In the genomic region with DNA sequence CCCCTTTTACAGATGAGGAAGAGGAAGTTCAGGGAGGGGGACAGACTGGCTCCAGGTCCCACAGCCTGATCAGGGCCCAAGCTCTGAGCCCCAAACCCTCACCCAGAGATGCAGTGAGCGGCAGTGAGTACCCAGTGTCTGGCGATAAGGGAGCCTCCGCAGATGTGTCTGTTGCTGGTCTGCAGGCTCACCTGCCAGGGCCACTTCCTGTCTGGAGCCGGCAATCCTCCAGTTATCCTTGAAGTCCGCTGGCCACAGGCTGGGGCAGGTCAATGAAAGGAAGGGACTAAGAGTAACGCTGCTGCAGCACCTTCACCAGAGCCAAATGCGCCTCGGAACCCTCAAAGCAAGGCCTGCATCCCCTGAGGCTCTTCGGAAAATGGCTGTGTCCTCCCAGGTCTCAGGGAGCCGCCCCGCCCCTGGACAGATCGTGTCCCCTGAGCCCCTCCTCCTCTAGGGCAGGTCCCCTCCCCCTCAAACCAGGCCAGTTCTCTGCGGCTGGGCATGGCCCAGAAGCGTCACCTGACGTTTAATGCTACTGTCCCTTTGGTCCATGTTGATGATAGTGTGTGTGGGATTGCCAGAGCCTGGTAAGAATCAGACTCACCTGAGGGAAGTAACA, we compare ENCODE assay signal across 9 cellular contexts. TPM values are rescaled to one million over a fixed set of nuclear protein-coding genes. Genes with fewer than 3 reads are reported as not detected.
DNase-seq lines count a peak whose midpoint lies in the region; ATAC-seq, FAIRE-seq and TF ChIP-seq lines count a peak whose summit lies in the region.
"Had no signal": no experiment of that assay in that cellular context is flagged by ENCODE, and none has a peak within 500 bp of the region (broad histone marks: within the 10 kb centered on the region; RNA-seq: fewer than 3 reads in every experiment).

No MANE protein-coding gene starts in this region.

- CTCF ChIA-PET in A549 (lab: Yijun Ruan, JAX): no interaction called here
- CTCF ChIA-PET in IMR-90 (lab: Yijun Ruan, JAX): no interaction called here

- no peak overlapping the region; a peak in 1 of 6 replicates for H3K27ac ChIP-seq in A549
- H3K27ac ChIP-seq in IMR-90 (ENCODE audit: insufficient read depth, low read length): no peak overlapping the region
- H3K27ac ChIP-seq in esophagus squamous epithelium: no peak overlapping the region
- H3K27ac ChIP-seq in WERI-Rb-1: no peak overlapping the region

- ATAC-seq in A549: peak; percentile 32 to 48; a peak in 4 of 6 replicates
- no peak for ATAC-seq in IMR-90 (ENCODE audit: low read depth)
- no peak for ATAC-seq in natural killer cell treated with Interleukin-12 subunit alpha and Interleukin-12 subunit beta and Interleukin-15 and Interleukin-18, amount 100 ng/mL, for 72 hours
- no peak for ATAC-seq in GM21381 (IDR thresholded peaks at IDR 0.05; ENCODE audit: unreplicated experiment)
- ATAC-seq in HG02884 (IDR thresholded peaks at IDR 0.05; ENCODE audit: unreplicated experiment): no peak

- no peak for TF ChIP-seq RAD21 in A549 (conservative IDR thresholded peaks at IDR 0.05 in 1 of 2, IDR thresholded peaks at IDR 0.05 in 1 of 2)
- no peak for TF ChIP-seq RAD21 in IMR-90 (IDR thresholded peaks at IDR 0.05; ENCODE audit: low read length)

- no peak overlapping the region for H3K18ac ChIP-seq in IMR-90 (ENCODE audit: low read depth, low read length)

- no peaks in the 10 kb centered on the region for H3K36me3 Mint-ChIP-seq in natural killer cell treated with Interleukin-12 subunit alpha and Interleukin-12 subunit beta and Interleukin-15 and Interleukin-18, amount 100 ng/mL, for 72 hours

- H3K9me3 ChIP-seq in A549 (no peaks in the 10 kb centered on the region), IMR-90 (ENCODE audit: control insufficient read depth, insufficient read depth, low read length) (no peaks in the 10 kb centered on the region), esophagus squamous epithelium (no peaks in the 10 kb centered on the region), WERI-Rb-1 (ENCODE audit: severe bottlenecking) (no peaks in the 10 kb centered on the region)

- H2BK15ac ChIP-seq in IMR-90 (ENCODE audit: low read depth, low read length): no peak overlapping the region

- H3K27ac Mint-ChIP-seq in natural killer cell treated with Interleukin-12 subunit alpha and Interleukin-12 subunit beta and Interleukin-15 and Interleukin-18, amount 100 ng/mL, for 72 hours: no peak overlapping the region

- H4K20me1 ChIP-seq in IMR-90 (ENCODE audit: insufficient read depth, low read length): no peaks in the 10 kb centered on the region; the same call in 1 of the 2 replicates

- no peaks in the 10 kb centered on the region for H3K9me3 Mint-ChIP-seq in natural killer cell treated with Interleukin-12 subunit alpha and Interleukin-12 subunit beta and Interleukin-15 and Interleukin-18, amount 100 ng/mL, for 72 hours

- H2AK9ac ChIP-seq in IMR-90 (replicated peaks; ENCODE audit: low read depth, low read length, poor library complexity): no peak overlapping the region

- H2BK120ac ChIP-seq in IMR-90 (ENCODE audit: low read depth, low read length): no peak overlapping the region

- H3K4me3 Mint-ChIP-seq in natural killer cell treated with Interleukin-12 subunit alpha and Interleukin-12 subunit beta and Interleukin-15 and Interleukin-18, amount 100 ng/mL, for 72 hours: peak overlapping the region; percentile 38

- no peak overlapping the region for H3K4ac ChIP-seq in IMR-90 (ENCODE audit: low read depth, low read length)

- H3K9me1 ChIP-seq in IMR-90 (ENCODE audit: insufficient read depth, low read length): no peaks in the 10 kb centered on the region

- H2BK5ac ChIP-seq in IMR-90 (ENCODE audit: low read depth, low read length, poor library complexity, severe bottlenecking): no peak overlapping the region

- FAIRE-seq in A549 (lab: Jason Lieb, UNC): no peak

- H3K36me3 ChIP-seq in IMR-90 (ENCODE audit: control insufficient read depth, insufficient read depth, low read length) (no peaks in the 10 kb centered on the region), esophagus squamous epithelium (no peaks in the 10 kb centered on the region), WERI-Rb-1 (no peaks in the 10 kb centered on the region)

- no peak overlapping the region for H3K23ac ChIP-seq in IMR-90 (ENCODE audit: low read depth, low read length)

- no peak for TF ChIP-seq EP300 in A549 (IDR thresholded peaks at IDR 0.05)

- intact Hi-C loops in IMR-90 (cut with micrococcal nuclease): no loop called here
- intact Hi-C loops in esophagus squamous epithelium (cut with DNase I): no loop called here

- H2BK20ac ChIP-seq in IMR-90 (ENCODE audit: low read depth, low read length): no peak overlapping the region

- H3K79me1 ChIP-seq in IMR-90 (ENCODE audit: low read depth in 1 of 2, low read length in 2 of 2): no peaks in the 10 kb centered on the region

- H4K8ac ChIP-seq in IMR-90 (ENCODE audit: low read depth in 2 of 2, low read length in 2 of 2): no peak overlapping the region

- peak overlapping the region; percentile 73 for H2AFZ ChIP-seq in IMR-90 (replicated peaks; ENCODE audit: low read length, poor library complexity)

- no peaks in the 10 kb centered on the region for H3K4me1 ChIP-seq in A549
- H3K4me1 ChIP-seq in IMR-90 (ENCODE audit: control insufficient read depth, insufficient read depth, low read length): no peaks in the 10 kb centered on the region; the same call in 1 of the 2 replicates
- H3K4me1 ChIP-seq in esophagus squamous epithelium: peaks cover 9 to 19% (median 11%) of the 10 kb centered on the region in 3 donors

- H3K27me3 Mint-ChIP-seq in natural killer cell treated with Interleukin-12 subunit alpha and Interleukin-12 subunit beta and Interleukin-15 and Interleukin-18, amount 100 ng/mL, for 72 hours: peaks cover 0 to 13% of the 10 kb centered on the region in 2 donors

- DNase-seq in A549 (ENCODE audit: low read depth in 1 of 2, low spot score in 1 of 2) (no peak), IMR-90 (no peak), esophagus squamous epithelium (lab: John Stamatoyannopoulos, UW) (no peak), WERI-Rb-1 (no peak)
- DNase-seq in natural killer cell treated with Interleukin-12 subunit alpha and Interleukin-12 subunit beta and Interleukin-15 and Interleukin-18, amount 100 ng/mL, for 72 hours (ENCODE audit: low spot score): no peak
- DNase-seq in activated CD8-positive, alpha-beta memory T cell treated with anti-CD3 and anti-CD28 coated beads for 24 hours: no peak

- H3K4me1 Mint-ChIP-seq in natural killer cell treated with Interleukin-12 subunit alpha and Interleukin-12 subunit beta and Interleukin-15 and Interleukin-18, amount 100 ng/mL, for 72 hours (ENCODE audit: low read depth in 2 of 2): peaks cover 15 to 18% of the 10 kb centered on the region in 2 donors

- no peak overlapping the region for H3K56ac ChIP-seq in IMR-90 (ENCODE audit: extremely low read depth, insufficient read depth, low read length)

- POLR2A ChIA-PET in A549 (lab: Yijun Ruan, JAX) (no interaction called here), IMR-90 (lab: Charles Lee; ENCODE audit: unreplicated experiment) (no interaction called here)

- H2AK5ac ChIP-seq in IMR-90 (ENCODE audit: low read depth, low read length): no peak overlapping the region

- BruUV-seq in IMR-90 (replicated peaks; lab: Mats Ljungman, UMichigan): no TSS peak

- H3K4me3 ChIP-seq in A549 (peak overlapping the region; percentile 28; the same call in 1 of the 3 replicates), IMR-90 (ENCODE audit: insufficient read depth, low read depth, low read length) (no peak overlapping the region), esophagus squamous epithelium (peak overlapping the region; percentile 21 to 62 (median 44)), WERI-Rb-1 (ENCODE audit: low read depth, low read length) (no peak overlapping the region)

- TF ChIP-seq CTCF in A549 (IDR thresholded peaks at IDR 0.05) (no peak), IMR-90 (conservative IDR thresholded peaks at IDR 0.05; ENCODE audit: low read depth, low read length) (no peak), esophagus squamous epithelium (IDR thresholded peaks at IDR 0.05) (no peak), WERI-Rb-1 (IDR thresholded peaks at IDR 0.05; ENCODE audit: low read depth, low read length) (no peak)

- no peak overlapping the region for H3K14ac ChIP-seq in IMR-90 (replicated peaks; ENCODE audit: low read depth, low read length)

- no peak overlapping the region for H3K9ac ChIP-seq in IMR-90 (ENCODE audit: low read depth, low read length)

- no peak overlapping the region for H4K91ac ChIP-seq in IMR-90 (ENCODE audit: insufficient read depth, low read depth, low read length)

- TF ChIP-seq POLR2A in A549 (IDR thresholded peaks at IDR 0.05; ENCODE audit: low read length) (no peak), IMR-90 (IDR thresholded peaks at IDR 0.05; ENCODE audit: low read depth, low read length) (no peak), esophagus squamous epithelium (IDR thresholded peaks at IDR 0.05) (no peak)

- in situ Hi-C loops in IMR-90 (cut with MboI; ENCODE audit: low sequenced_read_pairs): loop anchor here (5.0 kb wide), 1 partner anchor 59 kb away; no protein-coding TSS in a partner anchor

- 94% methylated on average over 3 of the region's 15 CpGs for WGBS in A549 (ENCODE audit: missing lambda C conversion rate)
- WGBS in IMR-90 (ENCODE audit: extremely low coverage in 2 of 2, insufficient read length in 1 of 2), 2 experiments: 72% methylated on average over 4 of the region's 15 CpGs; no CpG with 5 or more reads in 1 of the 2 experiments
- 46 to 67% methylated on average over 2 to 7 of the region's 15 CpGs for WGBS in esophagus squamous epithelium, 2 donors

- H3K27me3 ChIP-seq in IMR-90 (ENCODE audit: control insufficient read depth, insufficient read depth, low read length) (peaks cover 28% of the 10 kb centered on the region), esophagus squamous epithelium (peaks cover 0 to 21% (median 0%) of the 10 kb centered on the region in 4 donors), WERI-Rb-1 (ENCODE audit: insufficient read depth, low read depth, severe bottlenecking) (peaks cover 4% of the 10 kb centered on the region)

- H3K4me2 ChIP-seq in A549 (peak overlapping the region; percentile 73), IMR-90 (ENCODE audit: low read depth, low read length) (no peak overlapping the region)

- dilution Hi-C loops in IMR-90 (cut with HindIII; ENCODE audit: low sequenced_read_pairs, unreplicated experiment): no loop called here

- H4K5ac ChIP-seq in IMR-90 (ENCODE audit: low read depth, low read length): no peak overlapping the region

TF ChIP-seq in A549, 52 proteins besides CTCF, POLR2A, EP300 and RAD21 (continues in another document):
- TF ChIP-seq SREBF2 (IDR thresholded peaks at IDR 0.05): no peak

RNA-seq across cellular contexts. Expression of a gene that starts 51.5 kb away (rescaled TPM):
- not detected in 2 replicates for polyA plus RNA-seq in A549 (2011; rRNA removed)
- polyA plus RNA-seq in A549 (2012; cell fraction: cytosol; rRNA removed): 0.09 and 0.13 TPM in 2 replicates
- polyA plus RNA-seq in A549 (2012; cell fraction: nucleus; rRNA removed): not detected in 2 replicates
- 0.25 TPM in 1 of 3 replicates, not detected in the others for polyA plus RNA-seq in A549 (2017; fragmentation: RNase III; extraction: RNeasy Plus Mini Kit Qiagen cat#74134 plus additional on column Dnase treatment)
- polyA minus RNA-seq in A549 (2011; rRNA and poly(A)+ RNA removed): not detected in 2 replicates
- total RNA-seq in IMR-90 (2012; rRNA removed): not detected in 2 replicates
- 0.09 TPM in 1 of 2 replicates, not detected in the other for polyA plus RNA-seq in IMR-90 (2012; rRNA removed)
- not detected in 2 replicates for polyA plus RNA-seq in IMR-90 (2012; cell fraction: cytosol; rRNA removed)
- not detected in 2 replicates for polyA plus RNA-seq in IMR-90 (2012; cell fraction: nucleus; rRNA removed; ENCODE audit: low replicate concordance)
- total RNA-seq in esophagus squamous epithelium: 1 to 10 TPM in 1 of 4 donors, under 1 TPM in 1, not detected in 2; 0.38 to 1.1 TPM
- total RNA-seq in natural killer cell treated with Interleukin-12 subunit alpha and Interleukin-12 subunit beta and Interleukin-15 and Interleukin-18, amount 100 ng/mL, for 72 hours: not detected
- total RNA-seq: Calu3 had no signal

Comparison
In these comparisons a context has a peak if more than half of its experiments do, and no peak if none do; other contexts are left out.
1. ATAC-seq: peak in A549 (2 of 2); none in IMR-90 (single experiment), natural killer cell treated with Interleukin-12 subunit alpha and Interleukin-12 subunit beta and Interleukin-15 and Interleukin-18, amount 100 ng/mL, for 72 hours (0 of 2), GM21381 (single experiment) and HG02884 (single experiment).
2. H3K4me3 ChIP-seq: peak in A549 (single experiment) and esophagus squamous epithelium (4 of 4); none in IMR-90 (single experiment) and WERI-Rb-1 (single experiment).